In genomic region chr12:120563495-120563894, GRCh38 we compare ENCODE assay signal across 18 cellular contexts.
"Had no signal": no experiment of that assay in that cellular context is flagged by ENCODE, and none has a peak within 500 bp of the region (broad histone marks: within the 10 kb centered on the region; RNA-seq: fewer than 3 reads in every experiment).

No MANE protein-coding gene starts in this region.

- DNase-seq: activated CD4-positive, alpha-beta T cell treated with anti-CD3 and anti-CD28 coated beads for 1 hour; activated CD4-positive, alpha-beta T cell treated with anti-CD3 and anti-CD28 coated beads, Interleukin-2, amount 50 U/mL, for 48 hours; activated effector memory CD4-positive, alpha-beta T cell treated with Interleukin-2 at 50 U/mL for 16 hours; aorta; dermis blood vessel endothelial cell; effector memory CD8-positive, alpha-beta T cell; hypothalamus; kidney; mesendoderm; occipital lobe; right lobe of liver; stimulated activated CD4-positive, alpha-beta T cell treated with anti-CD3 and anti-CD28 coated beads, Interleukin-1b, Interleukin-23, amount 100 ng/mL, for 48 hours; T-cell; thyroid gland; uterus had no signal

- H3K27ac ChIP-seq: breast epithelium, epithelial cell of prostate, right lobe of liver, thyroid gland, uterus had no signal

- H3K4me3 ChIP-seq: breast epithelium, right lobe of liver, thyroid gland, uterus had no signal

- H3K9me3 Mint-ChIP-seq: effector memory CD8-positive, alpha-beta T cell; nephron; T-cell had no signal

- H3K27me3 ChIP-seq: breast epithelium, right lobe of liver, thyroid gland, uterus had no signal

- H3K9me3 ChIP-seq: breast epithelium, right lobe of liver, thyroid gland, uterus had no signal

- H3K27ac Mint-ChIP-seq: nephron had no signal

- H3K36me3 ChIP-seq: uterus had no signal

- H3K27me3 Mint-ChIP-seq: effector memory CD8-positive, alpha-beta T cell; T-cell had no signal

- ATAC-seq: effector memory CD8-positive, alpha-beta T cell; T-cell had no signal

- H3K4me1 ChIP-seq: breast epithelium, right lobe of liver, thyroid gland, uterus had no signal

- H3K4me3 Mint-ChIP-seq: effector memory CD8-positive, alpha-beta T cell; nephron; T-cell had no signal

- H3K4me1 Mint-ChIP-seq: nephron, T-cell had no signal
